Comparison of ENCODE assay signal across 10 cellular contexts in the genomic region with DNA sequence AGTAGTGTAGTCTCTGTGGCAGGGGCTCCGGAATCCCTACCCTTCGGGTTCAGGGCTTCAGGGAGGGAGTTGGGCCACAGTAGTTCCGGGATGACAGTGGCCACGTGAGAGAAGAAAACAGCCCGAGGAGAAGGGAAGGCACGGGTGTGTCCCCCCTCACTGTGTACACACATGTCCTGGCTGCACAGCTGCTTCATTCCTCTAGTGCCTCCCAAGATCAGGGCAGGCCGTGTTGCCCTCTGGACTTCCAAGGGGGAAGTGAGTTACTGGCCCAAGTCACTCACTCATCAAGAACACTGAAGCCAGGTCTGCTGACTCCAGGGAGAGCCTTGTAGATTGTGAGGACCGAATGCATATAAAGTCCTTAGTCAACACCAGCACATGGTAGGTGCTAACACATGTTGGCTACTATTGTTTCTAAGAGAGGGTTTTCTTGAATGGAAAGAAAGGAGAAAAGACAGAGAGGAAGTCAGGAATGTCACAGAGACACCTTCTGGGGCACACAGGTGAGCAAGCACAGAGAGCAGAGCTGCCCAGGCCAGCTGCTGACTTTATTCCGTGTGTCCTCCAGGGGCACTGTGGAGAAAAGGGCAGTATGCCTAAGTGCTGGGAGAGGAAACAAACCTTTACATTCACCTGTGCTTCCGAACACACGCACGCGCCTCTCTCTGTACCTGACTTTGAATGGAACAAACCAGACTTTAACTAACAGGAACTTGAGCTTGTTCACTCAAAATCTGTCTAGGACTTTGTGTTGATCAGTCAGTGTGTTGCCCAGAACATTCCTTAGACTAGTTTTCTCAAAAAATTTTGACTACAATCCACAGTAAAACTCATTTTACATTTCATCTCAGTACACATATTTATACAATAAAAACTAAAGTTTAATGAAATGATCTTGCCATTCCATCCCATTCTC. TPM values are rescaled to one million over a fixed set of nuclear protein-coding genes. Genes with fewer than 3 reads are reported as not detected.
DNase-seq lines count a peak whose midpoint lies in the region; FAIRE-seq and TF ChIP-seq lines count a peak whose summit lies in the region.
"Had no signal": no experiment of that assay in that cellular context is flagged by ENCODE, and none has a peak within 500 bp of the region (broad histone marks: within the 10 kb centered on the region; RNA-seq: fewer than 3 reads in every experiment).

No MANE protein-coding gene starts in this region.

- in situ Hi-C loops in GM13976 (cut with MboI; ENCODE audit: low sequenced_read_pairs, unreplicated experiment) = no loop called here

- H3K27ac ChIP-seq in neutrophil = peak overlapping the region; percentile 65
- H3K27ac ChIP-seq in substantia nigra (ENCODE audit: low read depth, low read length, poor library complexity, severe bottlenecking) = no peak overlapping the region
- H3K27ac ChIP-seq: upper lobe of left lung had no signal

- H3K36me3 ChIP-seq in neutrophil = no peaks in the 10 kb centered on the region

- peaks cover 8% of the 10 kb centered on the region for H3K27me3 ChIP-seq in neutrophil
- H3K27me3 ChIP-seq: upper lobe of left lung had no signal

- TF ChIP-seq CTCF in GM13976 (IDR thresholded peaks at IDR 0.05; ENCODE audit: borderline replicate concordance, control extremely low read depth, extremely low read depth, insufficient read depth, missing control alignments) = peak; percentile 15
- TF ChIP-seq CTCF in epithelial cell of esophagus (IDR thresholded peaks at IDR 0.05; ENCODE audit: insufficient read depth, low read depth, low read length, missing control alignments) = peak; percentile 71
- no peak for TF ChIP-seq CTCF in neutrophil (IDR thresholded peaks at IDR 0.05)

- no peak for TF ChIP-seq POLR2A in GM12892 (IDR thresholded peaks at IDR 0.05; ENCODE audit: low read depth, low read length)

- peaks cover 25 to 31% of the 10 kb centered on the region in 2 experiments for H3K4me1 ChIP-seq in neutrophil (ENCODE audit: control insufficient read depth in 1 of 2, insufficient read depth in 1 of 2, low read depth in 1 of 2, low read length in 1 of 2)

- H3K4me3 ChIP-seq in epithelial cell of esophagus (ENCODE audit: low read length) = no peak overlapping the region
- H3K4me3 ChIP-seq in neutrophil (ENCODE audit: low read depth in 1 of 2, low read length in 1 of 2) = no peak overlapping the region
- H3K4me3 ChIP-seq: upper lobe of left lung had no signal

- no peak for DNase-seq in GM13976 (ENCODE audit: low spot score)
- peak; percentile 82 for DNase-seq in NCI-H526 treated with DMSO at 0.1 percent for 48 hours (lab: John Stamatoyannopoulos, UW)
- peak; percentile 60 for DNase-seq in epithelial cell of esophagus (ENCODE audit: low read depth)
- DNase-seq in GM12892 (ENCODE audit: insufficient read length) = no peak
- no peak for DNase-seq in HK-2 (ENCODE audit: unreplicated experiment)
- no peak for DNase-seq in substantia nigra (lab: John Stamatoyannopoulos, UW)
- DNase-seq in stimulated activated CD4-positive, alpha-beta T cell treated with anti-CD3 and anti-CD28 coated beads, Interleukin-12 subunit alpha, Interleukin-12 subunit beta, amount 100 ng/mL, for 4 hours = no peak
- DNase-seq: NCI-H187, upper lobe of left lung had no signal

- no peaks in the 10 kb centered on the region for H3K9me3 ChIP-seq in neutrophil
- H3K9me3 ChIP-seq: upper lobe of left lung had no signal

- FAIRE-seq in GM12892 (lab: Jason Lieb, UNC) = no peak

RNA-seq across cellular contexts. Expression of a gene that starts 40.0 kb away (rescaled TPM):
- polyA plus RNA-seq in GM12892 (2012; ENCODE audit: missing spikeins) = 1.3 TPM

Comparison
In these comparisons a context has a peak if more than half of its experiments do, and no peak if none do; other contexts are left out.
1. DNase-seq: peak in NCI-H526 treated with DMSO at 0.1 percent for 48 hours (single experiment) and epithelial cell of esophagus (single experiment); none in GM13976 (single experiment), GM12892 (single experiment), HK-2 (single experiment), substantia nigra (0 of 49) and stimulated activated CD4-positive, alpha-beta T cell treated with anti-CD3 and anti-CD28 coated beads, Interleukin-12 subunit alpha, Interleukin-12 subunit beta, amount 100 ng/mL, for 4 hours (single experiment).